1 cellular context compared by ENCODE assay signal in the genomic region with DNA sequence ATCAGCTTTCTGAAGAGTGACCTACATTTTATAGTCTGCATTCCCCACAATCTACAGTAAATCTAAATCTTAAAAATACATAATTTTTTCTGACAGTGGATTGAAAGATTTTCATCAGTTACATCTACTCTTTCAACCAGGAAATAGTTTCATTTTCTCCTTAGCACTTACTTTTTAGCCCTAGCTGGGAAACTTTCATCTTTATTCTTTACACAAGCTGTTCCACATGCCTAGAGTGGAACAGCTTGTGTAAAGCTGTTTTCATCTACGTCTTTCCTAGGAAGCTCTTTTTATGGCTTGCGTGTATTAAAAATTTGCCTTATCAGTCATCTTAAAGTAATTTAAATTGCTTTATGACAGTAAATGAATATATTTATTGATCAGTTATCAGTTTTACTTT.
TF ChIP-seq lines count a peak whose summit lies in the region.

No MANE protein-coding gene starts in this region.

TF ChIP-seq in SK-N-SH, 30 proteins besides CTCF, POLR2A, EP300 and RAD21:
- TF ChIP-seq, protein P1, sequence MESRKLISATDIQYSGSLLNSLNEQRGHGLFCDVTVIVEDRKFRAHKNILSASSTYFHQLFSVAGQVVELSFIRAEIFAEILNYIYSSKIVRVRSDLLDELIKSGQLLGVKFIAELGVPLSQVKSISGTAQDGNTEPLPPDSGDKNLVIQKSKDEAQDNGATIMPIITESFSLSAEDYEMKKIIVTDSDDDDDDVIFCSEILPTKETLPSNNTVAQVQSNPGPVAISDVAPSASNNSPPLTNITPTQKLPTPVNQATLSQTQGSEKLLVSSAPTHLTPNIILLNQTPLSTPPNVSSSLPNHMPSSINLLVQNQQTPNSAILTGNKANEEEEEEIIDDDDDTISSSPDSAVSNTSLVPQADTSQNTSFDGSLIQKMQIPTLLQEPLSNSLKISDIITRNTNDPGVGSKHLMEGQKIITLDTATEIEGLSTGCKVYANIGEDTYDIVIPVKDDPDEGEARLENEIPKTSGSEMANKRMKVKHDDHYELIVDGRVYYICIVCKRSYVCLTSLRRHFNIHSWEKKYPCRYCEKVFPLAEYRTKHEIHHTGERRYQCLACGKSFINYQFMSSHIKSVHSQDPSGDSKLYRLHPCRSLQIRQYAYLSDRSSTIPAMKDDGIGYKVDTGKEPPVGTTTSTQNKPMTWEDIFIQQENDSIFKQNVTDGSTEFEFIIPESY (IDR thresholded peaks at IDR 0.05; ENCODE audit: borderline replicate concordance, low read depth): no peak
- TF ChIP-seq, protein P2, sequence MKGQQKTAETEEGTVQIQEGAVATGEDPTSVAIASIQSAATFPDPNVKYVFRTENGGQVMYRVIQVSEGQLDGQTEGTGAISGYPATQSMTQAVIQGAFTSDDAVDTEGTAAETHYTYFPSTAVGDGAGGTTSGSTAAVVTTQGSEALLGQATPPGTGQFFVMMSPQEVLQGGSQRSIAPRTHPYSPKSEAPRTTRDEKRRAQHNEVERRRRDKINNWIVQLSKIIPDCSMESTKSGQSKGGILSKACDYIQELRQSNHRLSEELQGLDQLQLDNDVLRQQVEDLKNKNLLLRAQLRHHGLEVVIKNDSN (IDR thresholded peaks at IDR 0.05; ENCODE audit: borderline replicate concordance, low read depth): no peak
- TF ChIP-seq EZH2phosphoT487 (IDR thresholded peaks at IDR 0.05; ENCODE audit: borderline replicate concordance, low read depth) (no peak), ELF1 (IDR thresholded peaks at IDR 0.05) (no peak), SMC3 (IDR thresholded peaks at IDR 0.05; ENCODE audit: low read depth, low read length) (no peak), NFIC (IDR thresholded peaks at IDR 0.05; ENCODE audit: borderline replicate concordance) (no peak), TAF1 (IDR thresholded peaks at IDR 0.05; ENCODE audit: borderline replicate concordance, low read depth, low read length) (no peak), FOSL2 (IDR thresholded peaks at IDR 0.05; ENCODE audit: borderline replicate concordance, low read depth) (no peak), FOXJ3 (CRISPR knock-in tag; IDR thresholded peaks at IDR 0.05) (no peak), GABPA (IDR thresholded peaks at IDR 0.05; ENCODE audit: low read depth) (no peak), JUND (IDR thresholded peaks at IDR 0.05) (no peak), MEF2A (IDR thresholded peaks at IDR 0.05; ENCODE audit: borderline replicate concordance, low read depth) (no peak), FOXM1 (IDR thresholded peaks at IDR 0.05; ENCODE audit: low read depth) (no peak), CHD2 (IDR thresholded peaks at IDR 0.05; ENCODE audit: low read length, partially characterized antibody) (no peak), TCF12 (IDR thresholded peaks at IDR 0.05) (no peak), RXRA (IDR thresholded peaks at IDR 0.05; ENCODE audit: borderline replicate concordance, low read depth) (no peak), RFX5 (IDR thresholded peaks at IDR 0.05; ENCODE audit: low read length) (no peak)
- TF ChIP-seq, protein P3, sequence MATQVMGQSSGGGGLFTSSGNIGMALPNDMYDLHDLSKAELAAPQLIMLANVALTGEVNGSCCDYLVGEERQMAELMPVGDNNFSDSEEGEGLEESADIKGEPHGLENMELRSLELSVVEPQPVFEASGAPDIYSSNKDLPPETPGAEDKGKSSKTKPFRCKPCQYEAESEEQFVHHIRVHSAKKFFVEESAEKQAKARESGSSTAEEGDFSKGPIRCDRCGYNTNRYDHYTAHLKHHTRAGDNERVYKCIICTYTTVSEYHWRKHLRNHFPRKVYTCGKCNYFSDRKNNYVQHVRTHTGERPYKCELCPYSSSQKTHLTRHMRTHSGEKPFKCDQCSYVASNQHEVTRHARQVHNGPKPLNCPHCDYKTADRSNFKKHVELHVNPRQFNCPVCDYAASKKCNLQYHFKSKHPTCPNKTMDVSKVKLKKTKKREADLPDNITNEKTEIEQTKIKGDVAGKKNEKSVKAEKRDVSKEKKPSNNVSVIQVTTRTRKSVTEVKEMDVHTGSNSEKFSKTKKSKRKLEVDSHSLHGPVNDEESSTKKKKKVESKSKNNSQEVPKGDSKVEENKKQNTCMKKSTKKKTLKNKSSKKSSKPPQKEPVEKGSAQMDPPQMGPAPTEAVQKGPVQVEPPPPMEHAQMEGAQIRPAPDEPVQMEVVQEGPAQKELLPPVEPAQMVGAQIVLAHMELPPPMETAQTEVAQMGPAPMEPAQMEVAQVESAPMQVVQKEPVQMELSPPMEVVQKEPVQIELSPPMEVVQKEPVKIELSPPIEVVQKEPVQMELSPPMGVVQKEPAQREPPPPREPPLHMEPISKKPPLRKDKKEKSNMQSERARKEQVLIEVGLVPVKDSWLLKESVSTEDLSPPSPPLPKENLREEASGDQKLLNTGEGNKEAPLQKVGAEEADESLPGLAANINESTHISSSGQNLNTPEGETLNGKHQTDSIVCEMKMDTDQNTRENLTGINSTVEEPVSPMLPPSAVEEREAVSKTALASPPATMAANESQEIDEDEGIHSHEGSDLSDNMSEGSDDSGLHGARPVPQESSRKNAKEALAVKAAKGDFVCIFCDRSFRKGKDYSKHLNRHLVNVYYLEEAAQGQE (IDR thresholded peaks at IDR 0.05; ENCODE audit: low read depth, low read length): no peak
- TF ChIP-seq, protein P4, sequence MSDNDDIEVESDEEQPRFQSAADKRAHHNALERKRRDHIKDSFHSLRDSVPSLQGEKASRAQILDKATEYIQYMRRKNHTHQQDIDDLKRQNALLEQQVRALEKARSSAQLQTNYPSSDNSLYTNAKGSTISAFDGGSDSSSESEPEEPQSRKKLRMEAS (IDR thresholded peaks at IDR 0.05; ENCODE audit: low read depth): no peak
- TF ChIP-seq, protein P5, sequence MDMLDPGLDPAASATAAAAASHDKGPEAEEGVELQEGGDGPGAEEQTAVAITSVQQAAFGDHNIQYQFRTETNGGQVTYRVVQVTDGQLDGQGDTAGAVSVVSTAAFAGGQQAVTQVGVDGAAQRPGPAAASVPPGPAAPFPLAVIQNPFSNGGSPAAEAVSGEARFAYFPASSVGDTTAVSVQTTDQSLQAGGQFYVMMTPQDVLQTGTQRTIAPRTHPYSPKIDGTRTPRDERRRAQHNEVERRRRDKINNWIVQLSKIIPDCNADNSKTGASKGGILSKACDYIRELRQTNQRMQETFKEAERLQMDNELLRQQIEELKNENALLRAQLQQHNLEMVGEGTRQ (IDR thresholded peaks at IDR 0.05; ENCODE audit: borderline replicate concordance, low read depth, low read length): no peak
